Comparison of ENCODE assay signal across 37 cellular contexts in the genomic region with DNA sequence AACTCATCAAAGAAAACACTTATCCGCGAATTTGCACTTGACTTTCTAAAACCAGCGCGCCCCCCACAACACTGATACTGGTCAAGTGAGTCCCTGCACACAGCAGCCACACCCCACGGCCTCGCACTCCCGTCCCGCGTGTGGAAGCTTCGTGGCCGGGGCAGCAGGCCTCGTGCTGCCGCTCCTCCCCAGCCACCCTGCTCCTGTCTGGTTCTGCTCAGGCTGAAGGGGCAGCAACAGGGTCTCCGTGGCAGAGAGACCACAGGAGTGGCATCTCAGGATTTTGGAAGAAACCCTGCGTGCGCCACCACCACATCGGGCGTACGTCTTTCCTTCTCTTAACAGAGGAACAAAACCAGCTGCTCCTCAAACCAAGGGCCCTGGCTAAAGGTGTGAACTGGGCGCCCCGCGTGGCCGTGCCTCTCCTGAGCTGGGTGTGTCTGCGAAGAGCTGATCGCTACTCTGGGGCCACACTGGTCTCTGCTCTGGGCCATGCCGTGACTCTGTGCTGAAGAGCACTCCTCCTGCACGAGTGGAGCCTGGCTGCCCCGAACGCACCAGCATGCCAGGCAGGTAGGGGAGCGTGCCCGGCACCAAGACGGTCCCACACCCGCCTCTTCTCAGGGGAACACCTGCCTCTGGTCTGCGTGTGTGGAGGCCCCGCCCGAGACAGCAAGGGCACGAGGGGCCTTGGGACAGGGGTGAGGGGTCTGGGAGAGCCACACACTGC. TPM values are rescaled to one million over a fixed set of nuclear protein-coding genes. Genes with fewer than 3 reads are reported as not detected.
"Had no signal": no experiment of that assay in that cellular context is flagged by ENCODE, and none has a peak within 500 bp of the region (broad histone marks: within the 10 kb centered on the region; RNA-seq: fewer than 3 reads in every experiment).

No MANE protein-coding gene starts in this region.

- H3K27ac Mint-ChIP-seq: activated CD4-positive, alpha-beta memory T cell treated with anti-CD3 and anti-CD28 coated beads, Interleukin-2, amount 10 ng/mL, durations not matched to agents 7 days and 5 days; activated CD4-positive, alpha-beta T cell treated with anti-CD3 and anti-CD28 coated beads, Interleukin-2, amount 10 ng/mL, durations not matched to agents 24 days and 14 days; activated T-cell treated with anti-CD3 and anti-CD28 coated beads, Interleukin-2, amount 50 U/mL, for 24 hours; nephron; progenitor cell of endocrine pancreas; stimulated activated naive CD8-positive, alpha-beta T cell treated with anti-CD3 and anti-CD28 coated beads, Interleukin-15, Interleukin-2, amounts not matched to agents 100 ng/mL and 50 ng/mL, for 24 hours; T-helper 2 cell treated with Interferon-gamma antibody and Interleukin-4, amounts not matched to agents 5 μg/mL and 100 μg/mL, for 36 hours; type B pancreatic cell had no signal

- H3K27me3 Mint-ChIP-seq: activated CD4-positive, alpha-beta memory T cell treated with anti-CD3 and anti-CD28 coated beads, Interleukin-2, amount 10 ng/mL, durations not matched to agents 7 days and 5 days; activated CD4-positive, alpha-beta T cell treated with anti-CD3 and anti-CD28 coated beads, Interleukin-2, amount 10 ng/mL, durations not matched to agents 24 days and 14 days; activated T-cell treated with anti-CD3 and anti-CD28 coated beads, Interleukin-2, amount 50 U/mL, for 24 hours; progenitor cell of endocrine pancreas; stimulated activated naive CD8-positive, alpha-beta T cell treated with anti-CD3 and anti-CD28 coated beads, Interleukin-15, Interleukin-2, amounts not matched to agents 100 ng/mL and 50 ng/mL, for 24 hours; type B pancreatic cell had no signal

- H3K4me3 Mint-ChIP-seq: activated CD4-positive, alpha-beta memory T cell treated with anti-CD3 and anti-CD28 coated beads, Interleukin-2, amount 10 ng/mL, durations not matched to agents 7 days and 5 days; activated CD4-positive, alpha-beta T cell treated with anti-CD3 and anti-CD28 coated beads, Interleukin-2, amount 10 ng/mL, durations not matched to agents 24 days and 14 days; activated T-cell treated with anti-CD3 and anti-CD28 coated beads, Interleukin-2, amount 50 U/mL, for 24 hours; nephron; stimulated activated naive CD8-positive, alpha-beta T cell treated with anti-CD3 and anti-CD28 coated beads, Interleukin-15, Interleukin-2, amounts not matched to agents 100 ng/mL and 50 ng/mL, for 24 hours; T-helper 2 cell treated with Interferon-gamma antibody and Interleukin-4, amounts not matched to agents 5 μg/mL and 100 μg/mL, for 36 hours; type B pancreatic cell had no signal

- H3K9me3 Mint-ChIP-seq: activated CD4-positive, alpha-beta memory T cell treated with anti-CD3 and anti-CD28 coated beads, Interleukin-2, amount 10 ng/mL, durations not matched to agents 7 days and 5 days; activated CD4-positive, alpha-beta T cell treated with anti-CD3 and anti-CD28 coated beads, Interleukin-2, amount 10 ng/mL, durations not matched to agents 24 days and 14 days; activated T-cell treated with anti-CD3 and anti-CD28 coated beads, Interleukin-2, amount 50 U/mL, for 24 hours; nephron; stimulated activated naive CD8-positive, alpha-beta T cell treated with anti-CD3 and anti-CD28 coated beads, Interleukin-15, Interleukin-2, amounts not matched to agents 100 ng/mL and 50 ng/mL, for 24 hours; T-helper 2 cell treated with Interferon-gamma antibody and Interleukin-4, amounts not matched to agents 5 μg/mL and 100 μg/mL, for 36 hours; type B pancreatic cell had no signal

- ATAC-seq: esophagus mucosa, left lung, lower lobe of right lung, sciatic nerve had no signal

- H3K4me1 ChIP-seq: lower lobe of right lung had no signal

- H3K4me3 ChIP-seq: left lung, lower lobe of right lung, ovary, skin epidermis, vagina had no signal

- H3K36me3 ChIP-seq: ovary, vagina had no signal

- DNase-seq: activated CD4-positive, alpha-beta memory T cell treated with anti-CD3 and anti-CD28 coated beads, Interleukin-2, amount 10 ng/mL, durations not matched to agents 7 days and 5 days; activated CD4-positive, alpha-beta T cell treated with anti-CD3 and anti-CD28 coated beads, Interleukin-2, amount 10 ng/mL, durations not matched to agents 24 days and 14 days; activated CD4-positive, CD25-positive, alpha-beta regulatory T cell treated with anti-CD3 and anti-CD28 coated beads, Interleukin-2, amount 50 U/mL, for 72 hours; activated CD8-positive, alpha-beta memory T cell treated with anti-CD3 and anti-CD28 coated beads, Interleukin-2, amount 50 U/mL, for 48 hours; activated gamma-delta T cell treated with Interleukin-2 at 50 U/mL for 16 hours; activated naive CD4-positive, alpha-beta T cell treated with anti-CD3 and anti-CD28 coated beads, Interleukin-2, amount 50 U/mL, for 16 hours; activated T-cell treated with anti-CD3 and anti-CD28 coated beads, Interleukin-2, amount 50 U/mL, for 24 hours; amniotic stem cell; brain microvascular endothelial cell; cortex of kidney; foreskin fibroblast; head of caudate nucleus; hypothalamus; lower lobe of right lung; ovary; stimulated activated CD4-positive, alpha-beta T cell treated with anti-CD3 and anti-CD28 coated beads, Interleukin-12 subunit alpha, Interleukin-12 subunit beta, amount 100 ng/mL, for 4 hours; stimulated activated CD4-positive, alpha-beta T cell treated with anti-CD3 and anti-CD28 coated beads, Interleukin-4, amount 100 ng/mL, for 1 hour; T-helper 1 cell had no signal

- H3K9me3 ChIP-seq: left lung, lower lobe of right lung, neutrophil, ovary, vagina had no signal

- H3K27me3 ChIP-seq: brain microvascular endothelial cell, left lung, neutrophil, ovary, vagina had no signal

- H3K27ac ChIP-seq: brain microvascular endothelial cell, left lung, lower lobe of right lung, neutrophil, ovary, skin epidermis, vagina, VCaP had no signal

RNA-seq across cellular contexts. Expression of gene LHX3, which starts 17.4 kb away (rescaled TPM):
- total RNA-seq: activated CD4-positive, alpha-beta T cell treated with anti-CD3 and anti-CD28 coated beads, Interleukin-2, amount 10 ng/mL, durations not matched to agents 24 days and 14 days; astrocyte; cardiac septum; cerebellum; left lung; lower lobe of right lung; mesenteric fat pad; mucosa of gallbladder; ovary; progenitor cell of endocrine pancreas; renal cortical epithelial cell; sciatic nerve; subcutaneous adipose tissue; vagina had no signal
- polyA plus RNA-seq: ovary had no signal
